13 cellular contexts compared by ENCODE assay signal in the genomic region with DNA sequence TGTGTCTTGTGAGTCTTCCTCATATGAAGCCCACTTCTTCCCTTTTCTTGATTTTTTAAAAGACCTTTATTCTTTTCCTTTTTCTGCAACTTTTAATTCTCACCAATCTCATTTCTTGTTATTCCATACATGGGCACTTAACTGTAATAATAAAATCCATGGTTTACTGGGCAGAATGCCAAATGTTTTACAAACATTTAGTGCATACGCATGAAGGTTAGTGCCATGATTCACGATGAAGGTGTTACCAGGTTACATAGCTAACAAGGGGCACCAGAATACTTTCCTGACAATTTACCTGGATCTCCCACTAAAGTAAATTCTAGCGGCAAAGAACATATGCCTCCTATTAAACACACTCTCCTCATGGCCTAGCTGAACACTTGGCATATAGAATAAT. TPM values are rescaled to one million over a fixed set of nuclear protein-coding genes. Genes with fewer than 3 reads are reported as not detected.
DNase-seq lines count a peak whose midpoint lies in the region; ATAC-seq lines count a peak whose summit lies in the region.
"Had no signal": no experiment of that assay in that cellular context is flagged by ENCODE, and none has a peak within 500 bp of the region (broad histone marks: within the 10 kb centered on the region; RNA-seq: fewer than 3 reads in every experiment).

No MANE protein-coding gene starts in this region.

- DNase-seq in activated naive CD4-positive, alpha-beta T cell treated with anti-CD3 and anti-CD28 coated beads for 36 hours, result no peak
- DNase-seq in NCI-H69 (lab: John Stamatoyannopoulos, UW), result peak; percentile 90
- DNase-seq in left kidney (ENCODE audit: low read depth, low spot score), result peak; percentile 8
- DNase-seq in stimulated activated CD4-positive, alpha-beta T cell treated with anti-CD3 and anti-CD28 coated beads, Interleukin-4, amount 100 ng/mL, for 4 hours, result no peak
- DNase-seq in stimulated activated naive CD8-positive, alpha-beta T cell treated with anti-CD3 and anti-CD28 coated beads, Interleukin-15, Interleukin-2, amounts not matched to agents 100 U/mL and 50 U/mL, for 24 hours, result no peak
- DNase-seq: Caco-2, HFFc6, Kasumi-1, NCI-H187, NCI-H524 treated with DMSO at 0.1 percent for 48 hours, PC-9 had no signal

- H3K9me3 Mint-ChIP-seq in activated naive CD4-positive, alpha-beta T cell treated with anti-CD3 and anti-CD28 coated beads, Interleukin-2, amount 50 U/mL, for 24 hours, result no peaks in the 10 kb centered on the region
- H3K9me3 Mint-ChIP-seq in activated naive CD4-positive, alpha-beta T cell treated with anti-CD3 and anti-CD28 coated beads for 36 hours, result no peaks in the 10 kb centered on the region
- H3K9me3 Mint-ChIP-seq: HFFc6 had no signal

- no peak overlapping the region for H3K4me3 Mint-ChIP-seq in activated naive CD4-positive, alpha-beta T cell treated with anti-CD3 and anti-CD28 coated beads, Interleukin-2, amount 50 U/mL, for 24 hours
- no peak overlapping the region for H3K4me3 Mint-ChIP-seq in activated naive CD4-positive, alpha-beta T cell treated with anti-CD3 and anti-CD28 coated beads for 36 hours
- H3K4me3 Mint-ChIP-seq: HFFc6 had no signal

- H3K27ac Mint-ChIP-seq in activated naive CD4-positive, alpha-beta T cell treated with anti-CD3 and anti-CD28 coated beads, Interleukin-2, amount 50 U/mL, for 24 hours, result peak overlapping the region; percentile 18
- no peak overlapping the region for H3K27ac Mint-ChIP-seq in activated naive CD4-positive, alpha-beta T cell treated with anti-CD3 and anti-CD28 coated beads for 36 hours
- H3K27ac Mint-ChIP-seq: HFFc6 had no signal

- no peaks in the 10 kb centered on the region for H3K27me3 Mint-ChIP-seq in activated naive CD4-positive, alpha-beta T cell treated with anti-CD3 and anti-CD28 coated beads, Interleukin-2, amount 50 U/mL, for 24 hours
- no peaks in the 10 kb centered on the region for H3K27me3 Mint-ChIP-seq in activated naive CD4-positive, alpha-beta T cell treated with anti-CD3 and anti-CD28 coated beads for 36 hours (ENCODE audit: low read depth)

- no peak for ATAC-seq in HG03139 (IDR thresholded peaks at IDR 0.05; ENCODE audit: unreplicated experiment)
- no peak for ATAC-seq in stimulated activated naive CD8-positive, alpha-beta T cell treated with anti-CD3 and anti-CD28 coated beads, Interleukin-15, Interleukin-2, amounts not matched to agents 100 U/mL and 50 U/mL, for 24 hours

- H3K4me1 Mint-ChIP-seq in activated naive CD4-positive, alpha-beta T cell treated with anti-CD3 and anti-CD28 coated beads, Interleukin-2, amount 50 U/mL, for 24 hours, result peaks cover 45% of the 10 kb centered on the region
- peaks cover 23% of the 10 kb centered on the region for H3K4me1 Mint-ChIP-seq in activated naive CD4-positive, alpha-beta T cell treated with anti-CD3 and anti-CD28 coated beads for 36 hours (ENCODE audit: low read depth)

- CTCF ChIA-PET in activated naive CD4-positive, alpha-beta T cell treated with anti-CD3 and anti-CD28 coated beads for 36 hours (lab: Charles Lee), result no interaction called here

- peaks cover 24% of the 10 kb centered on the region for H3K36me3 Mint-ChIP-seq in activated naive CD4-positive, alpha-beta T cell treated with anti-CD3 and anti-CD28 coated beads, Interleukin-2, amount 50 U/mL, for 24 hours
- H3K36me3 Mint-ChIP-seq in activated naive CD4-positive, alpha-beta T cell treated with anti-CD3 and anti-CD28 coated beads for 36 hours (ENCODE audit: low read depth), result peaks cover 24% of the 10 kb centered on the region

- intact Hi-C loops in activated naive CD4-positive, alpha-beta T cell treated with anti-CD3 and anti-CD28 coated beads for 36 hours (cut with micrococcal nuclease), result no loop called here

RNA-seq across cellular contexts. Expression of a gene that starts 28.5 kb away (rescaled TPM):
- total RNA-seq in activated naive CD4-positive, alpha-beta T cell treated with anti-CD3 and anti-CD28 coated beads for 36 hours, result 10 to 100 TPM; 50.1 to 52.3 TPM

Comparison
In these comparisons a context has a peak if more than half of its experiments do, and no peak if none do; other contexts are left out.
1. DNase-seq: peak in NCI-H69 (single experiment) and left kidney (single experiment); none in activated naive CD4-positive, alpha-beta T cell treated with anti-CD3 and anti-CD28 coated beads for 36 hours (single experiment), stimulated activated CD4-positive, alpha-beta T cell treated with anti-CD3 and anti-CD28 coated beads, Interleukin-4, amount 100 ng/mL, for 4 hours (0 of 2) and stimulated activated naive CD8-positive, alpha-beta T cell treated with anti-CD3 and anti-CD28 coated beads, Interleukin-15, Interleukin-2, amounts not matched to agents 100 U/mL and 50 U/mL, for 24 hours (single experiment).